ENCODE assay signal across 20 cellular contexts in the genomic region with DNA sequence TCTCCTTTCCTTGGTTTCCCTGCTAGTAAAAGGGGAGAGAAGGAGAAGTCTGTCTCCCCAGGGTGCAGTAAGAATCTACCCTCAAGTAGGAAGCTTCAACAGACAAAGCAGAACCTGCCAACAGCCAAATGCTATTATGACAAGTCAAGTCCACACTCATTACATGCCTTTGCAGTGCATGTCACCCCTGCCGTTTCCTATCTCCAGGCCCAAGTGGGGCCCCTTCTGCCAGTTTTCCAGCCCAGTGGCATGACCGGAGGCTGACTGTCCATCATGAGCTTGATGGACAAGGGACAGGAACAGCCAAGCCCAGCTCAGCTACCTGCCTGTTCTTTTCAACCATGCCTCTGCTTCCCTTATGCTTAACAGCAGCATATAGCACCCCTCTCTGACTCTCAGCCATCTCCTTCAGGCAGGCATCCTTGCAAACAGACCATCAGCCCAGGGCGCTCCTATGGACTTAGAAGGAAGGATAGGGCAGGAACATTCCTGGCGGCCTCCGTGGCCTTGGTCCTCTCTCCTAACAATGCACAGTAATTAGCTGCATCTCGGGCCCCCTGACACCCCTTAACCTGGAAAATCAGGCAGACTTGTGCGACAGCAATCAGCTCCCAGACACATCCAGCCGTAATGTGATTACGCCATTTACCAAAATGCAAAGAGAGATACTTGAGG.
A peak's percentile ranks its signal among the peaks of the same experiment; 100 is the strongest.
DNase-seq lines count a peak whose midpoint lies in the region; ATAC-seq and TF ChIP-seq lines count a peak whose summit lies in the region.
"Had no signal": no experiment of that assay in that cellular context is flagged by ENCODE, and none has a peak within 500 bp of the region (broad histone marks: within the 10 kb centered on the region; RNA-seq: fewer than 3 reads in every experiment).

No MANE protein-coding gene starts in this region.

- TF ChIP-seq CTCF in GM23338 (conservative IDR thresholded peaks at IDR 0.05; ENCODE audit: low read depth in 2 of 2) (no peak), esophagus muscularis mucosa (IDR thresholded peaks at IDR 0.05) (no peak)

- H3K4me1 Mint-ChIP-seq in GM23338: peaks cover 15% of the 10 kb centered on the region
- peaks cover 34% of the 10 kb centered on the region for H3K4me1 Mint-ChIP-seq in activated T-cell treated with anti-CD3 and anti-CD28 coated beads, Interleukin-2, amount 50 U/mL, for 72 hours (ENCODE audit: low read depth)

- H3K27ac ChIP-seq in GM23338 (ENCODE audit: low read depth) (no peak overlapping the region), esophagus muscularis mucosa (replicated peaks in 1 of 4) (no peak overlapping the region)
- H3K27ac ChIP-seq: SJCRH30, vagina had no signal

- H4K20me1 ChIP-seq in GM23338 (replicated peaks; ENCODE audit: insufficient read depth): no peaks in the 10 kb centered on the region

- no peaks in the 10 kb centered on the region for H3K9me3 ChIP-seq in esophagus muscularis mucosa
- H3K9me3 ChIP-seq: SJCRH30, vagina had no signal

- no peak overlapping the region for H3K4me3 Mint-ChIP-seq in GM23338
- H3K4me3 Mint-ChIP-seq in activated T-cell treated with anti-CD3 and anti-CD28 coated beads, Interleukin-2, amount 50 U/mL, for 72 hours: no peak overlapping the region
- H3K4me3 Mint-ChIP-seq: activated T-helper 17 cell treated with anti-CD3 and anti-CD28 coated beads, Interleukin-2, amount 50 U/mL, for 72 hours; T-helper 2 cell treated with Interferon-gamma antibody and Interleukin-4, amounts not matched to agents 5 μg/mL and 100 μg/mL, for 36 hours had no signal

- peaks cover 4% of the 10 kb centered on the region for H3K27me3 Mint-ChIP-seq in GM23338 (ENCODE audit: insufficient read depth, low read depth, poor library complexity)
- peaks cover 31% of the 10 kb centered on the region for H3K27me3 Mint-ChIP-seq in activated T-cell treated with anti-CD3 and anti-CD28 coated beads, Interleukin-2, amount 50 U/mL, for 72 hours (ENCODE audit: low read depth)

- TF ChIP-seq POLR2A in esophagus muscularis mucosa (IDR thresholded peaks at IDR 0.05; ENCODE audit: low read depth): no peak

- no peak overlapping the region for H3K4me3 ChIP-seq in GM23338
- H3K4me3 ChIP-seq in esophagus muscularis mucosa: no peak overlapping the region
- H3K4me3 ChIP-seq: K562, SJCRH30, vagina had no signal

- WGBS in esophagus muscularis mucosa: 82% methylated on average over 8 of the region's 9 CpGs

- H3K27me3 ChIP-seq in GM23338 (ENCODE audit: insufficient read depth) (no peaks in the 10 kb centered on the region), esophagus muscularis mucosa (no peaks in the 10 kb centered on the region)
- H3K27me3 ChIP-seq: vagina had no signal

- H3K36me3 Mint-ChIP-seq in GM23338 (ENCODE audit: low read depth): no peaks in the 10 kb centered on the region
- no peaks in the 10 kb centered on the region for H3K36me3 Mint-ChIP-seq in activated T-cell treated with anti-CD3 and anti-CD28 coated beads, Interleukin-2, amount 50 U/mL, for 72 hours (ENCODE audit: insufficient read depth in 2 of 2)

- intact Hi-C loops in esophagus muscularis mucosa (cut with DNase I): loop anchor here (10.0 kb wide), 1 partner anchor 151 kb away; no protein-coding TSS in a partner anchor

- no peaks in the 10 kb centered on the region for H3K9me3 Mint-ChIP-seq in GM23338
- no peaks in the 10 kb centered on the region for H3K9me3 Mint-ChIP-seq in activated T-cell treated with anti-CD3 and anti-CD28 coated beads, Interleukin-2, amount 50 U/mL, for 72 hours
- H3K9me3 Mint-ChIP-seq: activated T-helper 17 cell treated with anti-CD3 and anti-CD28 coated beads, Interleukin-2, amount 50 U/mL, for 72 hours; T-helper 2 cell treated with Interferon-gamma antibody and Interleukin-4, amounts not matched to agents 5 μg/mL and 100 μg/mL, for 36 hours had no signal

- no peak for TF ChIP-seq EP300 in esophagus muscularis mucosa (IDR thresholded peaks at IDR 0.05)

- DNase-seq in GM23338 (ENCODE audit: low spot score) (peak; percentile 6), esophagus muscularis mucosa (ENCODE audit: extremely low spot score) (peak; percentile 68), kidney tubule cell (ENCODE audit: low spot score) (peak; percentile 31), retina (peak; percentile 67), T-helper 9 cell (no peak), NCI-H146 (lab: John Stamatoyannopoulos, UW) (no peak)
- no peak for DNase-seq in stimulated activated CD4-positive, alpha-beta T cell treated with anti-CD3 and anti-CD28 coated beads, Interleukin-4, amount 100 ng/mL, for 24 hours
- DNase-seq in activated T-cell treated with anti-CD3 and anti-CD28 coated beads, Interleukin-2, amount 50 U/mL, for 72 hours: no peak
- DNase-seq: activated CD4-positive, CD25-positive, alpha-beta regulatory T cell treated with anti-CD3 and anti-CD28 coated beads, Interleukin-2, amount 50 U/mL, for 72 hours; central memory CD4-positive, alpha-beta T cell; effector CD8-positive, alpha-beta T cell; EL; kidney glomerular epithelial cell; SJCRH30; stimulated activated CD4-positive, alpha-beta T cell treated with anti-CD3 and anti-CD28 coated beads, Interleukin-2, amount 100 ng/mL, for 48 hours had no signal

- no peaks in the 10 kb centered on the region for H3F3A ChIP-seq in GM23338 (replicated peaks; ENCODE audit: low read depth)

- H3K4me2 ChIP-seq in GM23338: 0 out of 2 replicates have a peak overlapping the region, but pooled peaks have one; percentile 43

- no peak overlapping the region for H3K27ac Mint-ChIP-seq in GM23338
- H3K27ac Mint-ChIP-seq in activated T-cell treated with anti-CD3 and anti-CD28 coated beads, Interleukin-2, amount 50 U/mL, for 72 hours: no peak overlapping the region
- H3K27ac Mint-ChIP-seq: activated T-helper 17 cell treated with anti-CD3 and anti-CD28 coated beads, Interleukin-2, amount 50 U/mL, for 72 hours; T-helper 2 cell treated with Interferon-gamma antibody and Interleukin-4, amounts not matched to agents 5 μg/mL and 100 μg/mL, for 36 hours had no signal

- H2AFZ ChIP-seq in GM23338: peak overlapping the region; percentile 88; the same call in 1 of the 2 replicates

- no peaks in the 10 kb centered on the region for H3K79me2 ChIP-seq in GM23338 (replicated peaks; ENCODE audit: insufficient read depth)

- no peaks in the 10 kb centered on the region for H3K9me2 ChIP-seq in GM23338 (ENCODE audit: insufficient read depth)

- H3K4me1 ChIP-seq in GM23338 (ENCODE audit: insufficient read depth): peaks cover 8% of the 10 kb centered on the region
- peaks cover 7 to 29% (median 17%) of the 10 kb centered on the region in 4 donors for H3K4me1 ChIP-seq in esophagus muscularis mucosa
- H3K4me1 ChIP-seq: SJCRH30, vagina had no signal

- no peak for ATAC-seq in GM23338
- no peak for ATAC-seq in activated T-cell treated with anti-CD3 and anti-CD28 coated beads, Interleukin-2, amount 50 U/mL, for 72 hours (replicated peaks in 1 of 2)
- ATAC-seq: activated T-helper 17 cell treated with anti-CD3 and anti-CD28 coated beads, Interleukin-2, amount 50 U/mL, for 72 hours; HCT116; K562 had no signal

- no peaks in the 10 kb centered on the region for H3K36me3 ChIP-seq in GM23338 (ENCODE audit: insufficient read depth)
- no peaks in the 10 kb centered on the region for H3K36me3 ChIP-seq in esophagus muscularis mucosa
- H3K36me3 ChIP-seq: SJCRH30, vagina had no signal

TF ChIP-seq in GM23338, 12 proteins besides CTCF, POLR2A, EP300 and RAD21 (continues in another document):
- TF ChIP-seq ZNF331 (CRISPR knock-in tag; IDR thresholded peaks at IDR 0.05; ENCODE audit: low read depth) (no peak), JUNB (IDR thresholded peaks at IDR 0.05; ENCODE audit: unreplicated experiment) (no peak), ZNF114 (CRISPR knock-in tag; IDR thresholded peaks at IDR 0.05) (no peak), NANOG (IDR thresholded peaks at IDR 0.05; ENCODE audit: borderline replicate concordance) (no peak), EZH2 (IDR thresholded peaks at IDR 0.05; ENCODE audit: low read depth, unreplicated experiment) (no peak), CREB1 (CRISPR knock-in tag; IDR thresholded peaks at IDR 0.05; ENCODE audit: low read depth) (no peak), POLR2AphosphoS5 (IDR thresholded peaks at IDR 0.05; ENCODE audit: low read depth) (no peak), EZH2phosphoT487 (IDR thresholded peaks at IDR 0.05; ENCODE audit: unreplicated experiment) (no peak)
- TF ChIP-seq, protein P1, sequence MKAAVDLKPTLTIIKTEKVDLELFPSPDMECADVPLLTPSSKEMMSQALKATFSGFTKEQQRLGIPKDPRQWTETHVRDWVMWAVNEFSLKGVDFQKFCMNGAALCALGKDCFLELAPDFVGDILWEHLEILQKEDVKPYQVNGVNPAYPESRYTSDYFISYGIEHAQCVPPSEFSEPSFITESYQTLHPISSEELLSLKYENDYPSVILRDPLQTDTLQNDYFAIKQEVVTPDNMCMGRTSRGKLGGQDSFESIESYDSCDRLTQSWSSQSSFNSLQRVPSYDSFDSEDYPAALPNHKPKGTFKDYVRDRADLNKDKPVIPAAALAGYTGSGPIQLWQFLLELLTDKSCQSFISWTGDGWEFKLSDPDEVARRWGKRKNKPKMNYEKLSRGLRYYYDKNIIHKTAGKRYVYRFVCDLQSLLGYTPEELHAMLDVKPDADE (IDR thresholded peaks at IDR 0.05): no peak

Comparison
In these comparisons a context has a peak if more than half of its experiments do, and no peak if none do; other contexts are left out.
1. DNase-seq: peak in GM23338 (single experiment), esophagus muscularis mucosa (single experiment), kidney tubule cell (single experiment) and retina (single experiment); none in stimulated activated CD4-positive, alpha-beta T cell treated with anti-CD3 and anti-CD28 coated beads, Interleukin-4, amount 100 ng/mL, for 24 hours (single experiment), T-helper 9 cell (single experiment), activated T-cell treated with anti-CD3 and anti-CD28 coated beads, Interleukin-2, amount 50 U/mL, for 72 hours (0 of 2) and NCI-H146 (single experiment).